In genomic region chr7:137169282-137169698, GRCh38 we compare ENCODE assay signal across 9 cellular contexts.
A peak's percentile ranks its signal among the peaks of the same experiment; 100 is the strongest.
DNase-seq lines count a peak whose midpoint lies in the region; ATAC-seq, FAIRE-seq and TF ChIP-seq lines count a peak whose summit lies in the region.
"Had no signal": no experiment of that assay in that cellular context is flagged by ENCODE, and none has a peak within 500 bp of the region (broad histone marks: within the 10 kb centered on the region; RNA-seq: fewer than 3 reads in every experiment).

No MANE protein-coding gene starts in this region.

- no peaks in the 10 kb centered on the region for H3K79me2 ChIP-seq in HepG2 (ENCODE audit: insufficient read depth, low read length)

- 10% methylated on average over 8 of the region's 8 CpGs for WGBS in HepG2 (ENCODE audit: low lambda C conversion rate)

- H4K20me1 ChIP-seq in HepG2 (ENCODE audit: insufficient read depth, low read length), result no peaks in the 10 kb centered on the region
- H4K20me1 ChIP-seq: BLaER1 treated with 17β-estradiol and CSF1 and Interleukin-3, amounts not matched to agents 10 nM and 100 nM had no signal

- DNase-seq in A172 (ENCODE audit: low spot score) (peak; percentile 45), HFF-Myc (ENCODE audit: extremely low read depth, low read depth) (peak; percentile 73), NCI-H774 (lab: John Stamatoyannopoulos, UW) (peak; percentile 65), choroid plexus epithelial cell (ENCODE audit: low read depth) (peak; percentile 88), HepG2 (ENCODE audit: low spot score) (peak; percentile 26), germinal center (ENCODE audit: low spot score) (no peak)
- DNase-seq in activated effector memory CD4-positive, alpha-beta T cell treated with anti-CD3 and anti-CD28 coated beads, Interleukin-2, amount 50 U/mL, for 16 hours, result no peak

- intact Hi-C loops in HepG2 (cut with micrococcal nuclease; ENCODE audit: unreplicated experiment), result loop anchor here (1.0 kb wide), 1 partner anchor 285 kb away; no protein-coding TSS in a partner anchor

- POLR2A ChIA-PET in HepG2 (lab: Yijun Ruan, JAX), result no interaction called here

- H3K27ac ChIP-seq in HepG2 (ENCODE audit: extremely low read length, insufficient read depth, low read length), result no peak overlapping the region
- H3K27ac ChIP-seq: BLaER1 treated with 17β-estradiol and CSF1 and Interleukin-3, amounts not matched to agents 10 nM and 100 nM had no signal

- no peak overlapping the region for H3K9ac ChIP-seq in HepG2 (ENCODE audit: insufficient read depth, low read depth, low read length)
- H3K9ac ChIP-seq: BLaER1 treated with 17β-estradiol and CSF1 and Interleukin-3, amounts not matched to agents 10 nM and 100 nM had no signal

- in situ Hi-C loops in HepG2 (cut with HindIII; ENCODE audit: extremely low pct_ligation_motif_present, low pct_unique_long_range_greater_than_20kb), result loop anchor here (10.0 kb wide), 2 partner anchors 286 to 406 kb away; no protein-coding TSS in a partner anchor

- H3K9me3 ChIP-seq in HepG2 (ENCODE audit: low read length), result no peaks in the 10 kb centered on the region
- H3K9me3 ChIP-seq: BLaER1 treated with 17β-estradiol and CSF1 and Interleukin-3, amounts not matched to agents 10 nM and 100 nM had no signal

- H3K36me3 ChIP-seq in HepG2 (replicated peaks in 1 of 2; ENCODE audit: control insufficient read depth in 1 of 2, insufficient read depth in 2 of 2, low read length in 2 of 2), result no peaks in the 10 kb centered on the region
- H3K36me3 ChIP-seq: BLaER1 treated with 17β-estradiol and CSF1 and Interleukin-3, amounts not matched to agents 10 nM and 100 nM had no signal

- TF ChIP-seq POLR2A in HepG2 (IDR thresholded peaks at IDR 0.05; ENCODE audit: insufficient read depth in 1 of 2, low read depth in 2 of 2, low read length in 2 of 2), result no peak

- no TSS peak for BruUV-seq in HepG2 (replicated peaks; lab: Mats Ljungman, UMichigan)

- peak; percentile 93 for ATAC-seq in HepG2
- no peak for ATAC-seq in HG02840 (IDR thresholded peaks at IDR 0.05; ENCODE audit: low FRiP score, unreplicated experiment)

- H3K4me3 ChIP-seq in HFF-Myc (replicated peaks; ENCODE audit: low read depth, low read length), result no peak overlapping the region
- no peak overlapping the region for H3K4me3 ChIP-seq in choroid plexus epithelial cell (ENCODE audit: low read depth, low read length)
- no peak overlapping the region for H3K4me3 ChIP-seq in HepG2 (replicated peaks in 1 of 3; ENCODE audit: insufficient read depth in 1 of 3, low read depth in 2 of 3, low read length in 3 of 3)
- H3K4me3 ChIP-seq: BLaER1 treated with 17β-estradiol and CSF1 and Interleukin-3, amounts not matched to agents 10 nM and 100 nM had no signal

- TF ChIP-seq CTCF in HFF-Myc (IDR thresholded peaks at IDR 0.05; ENCODE audit: low read depth, low read length, missing control alignments) (peak; percentile 76), choroid plexus epithelial cell (conservative IDR thresholded peaks at IDR 0.05; ENCODE audit: low read depth, low read length) (peak; percentile 89), HepG2 (CRISPR knock-in tag; IDR thresholded peaks at IDR 0.05) (peak; percentile 81)

- no peaks in the 10 kb centered on the region for H3K4me1 ChIP-seq in HepG2 (ENCODE audit: insufficient read depth, low read length)

- FAIRE-seq in HepG2 (lab: Jason Lieb, UNC), result peak; percentile 80

- TF ChIP-seq EP300 in HepG2 (IDR thresholded peaks at IDR 0.05; ENCODE audit: low read depth in 2 of 2, low read length in 2 of 2) (no peak), HepG2 (CRISPR knock-in tag; IDR thresholded peaks at IDR 0.05; ENCODE audit: borderline replicate concordance) (no peak)

- peak; percentile 45; the same call in 1 of the 2 replicates for TF ChIP-seq RAD21 in HepG2 (CRISPR knock-in tag; IDR thresholded peaks at IDR 0.05)

- 0 out of 5 replicates have a peak, but pooled peaks cover 0 to 4% of the 10 kb centered on the region in 2 experiments for H3K27me3 ChIP-seq in HepG2 (ENCODE audit: control insufficient read depth in 1 of 2, insufficient read depth in 2 of 2, low read length in 2 of 2)
- H3K27me3 ChIP-seq: BLaER1 treated with 17β-estradiol and CSF1 and Interleukin-3, amounts not matched to agents 10 nM and 100 nM had no signal

- CTCF ChIA-PET in HepG2 (lab: Yijun Ruan, JAX; ENCODE audit: low intra/inter-chr PET ratio, low total read pairs), result interaction anchor here (1.4 to 1.8 kb wide), 2 partner anchors 285 to 423 kb away, joined by 6 to 8 read pairs; no protein-coding TSS in a partner anchor

- no peak overlapping the region for H3K4me2 ChIP-seq in HepG2 (ENCODE audit: low read depth, low read length)
- H3K4me2 ChIP-seq: BLaER1 treated with 17β-estradiol and CSF1 and Interleukin-3, amounts not matched to agents 10 nM and 100 nM had no signal

- H2AFZ ChIP-seq in HepG2 (ENCODE audit: low read length), result no peak overlapping the region

TF ChIP-seq in HepG2, 621 proteins besides CTCF, POLR2A, EP300 and RAD21:
- TF ChIP-seq SMC3 (IDR thresholded peaks at IDR 0.05; ENCODE audit: low read length) (peak; percentile 66), STAG1 (CRISPR knock-in tag; IDR thresholded peaks at IDR 0.05) (peak; percentile 81), JUNB (CRISPR knock-in tag; IDR thresholded peaks at IDR 0.05; ENCODE audit: borderline replicate concordance) (no peak)
TF ChIP-seq in HepG2: peak in this region for 2.

Comparison
In these comparisons a context has a peak if more than half of its experiments do, and no peak if none do; other contexts are left out.
1. DNase-seq: peak in A172 (single experiment), HFF-Myc (single experiment), NCI-H774 (single experiment), choroid plexus epithelial cell (single experiment) and HepG2 (single experiment); none in germinal center (single experiment) and activated effector memory CD4-positive, alpha-beta T cell treated with anti-CD3 and anti-CD28 coated beads, Interleukin-2, amount 50 U/mL, for 16 hours (single experiment).
2. Peak in every context shown above with its lines, with median percentiles within 50 percentile points of each other: CTCF ChIP-seq.